8 cellular contexts compared by ENCODE assay signal in genomic region chr9:96441798-96442445, GRCh38. TPM values are rescaled to one million over a fixed set of nuclear protein-coding genes. Genes with fewer than 3 reads are reported as not detected.
DNase-seq lines count a peak whose midpoint lies in the region; ATAC-seq and TF ChIP-seq lines count a peak whose summit lies in the region.

No MANE protein-coding gene starts in this region.

- no peak overlapping the region for H3K4me3 ChIP-seq in HFF-Myc (replicated peaks; ENCODE audit: low read depth, low read length)
- no peak overlapping the region for H3K4me3 ChIP-seq in SJCRH30

- H3K9me3 ChIP-seq in SJCRH30 (replicated peaks) = no peaks in the 10 kb centered on the region

- H3K27ac ChIP-seq in SJCRH30 = no peak overlapping the region

- no peaks in the 10 kb centered on the region for H3K27me3 ChIP-seq in SJCRH30

- H3K4me1 ChIP-seq in SJCRH30 = no peaks in the 10 kb centered on the region

- H3K36me3 ChIP-seq in SJCRH30 = no peaks in the 10 kb centered on the region

- peak; percentile 69 for TF ChIP-seq CTCF in HFF-Myc (IDR thresholded peaks at IDR 0.05; ENCODE audit: low read depth, low read length, missing control alignments)

- intact Hi-C loops in left ventricle myocardium superior (cut with micrococcal nuclease) = no loop called here

- DNase-seq in COR-L47 (lab: John Stamatoyannopoulos, UW) = peak; percentile 24
- no peak for DNase-seq in HFF-Myc (ENCODE audit: extremely low read depth, low read depth)
- peak; percentile 40 to 78 for DNase-seq in SJCRH30
- DNase-seq in left ventricle myocardium superior = no peak
- no peak for DNase-seq in AG08396 (ENCODE audit: low spot score)
- DNase-seq in HK-2 (ENCODE audit: unreplicated experiment) = no peak
- DNase-seq in T1000 (lab: John Stamatoyannopoulos, UW) = no peak

- peak; percentile 45 for ATAC-seq in left ventricle myocardium superior
- ATAC-seq in GM21786 (IDR thresholded peaks at IDR 0.05; ENCODE audit: unreplicated experiment) = no peak

RNA-seq across cellular contexts. Expression of gene HABP4, which starts 8.0 kb away (rescaled TPM):
- 14.8 and 15.2 TPM in 2 replicates for total RNA-seq in SJCRH30 (2014; rRNA removed; shearing (Covaris generic))
- 22.7 TPM for total RNA-seq in left ventricle myocardium superior

RNA-seq across cellular contexts. Expression of gene ZNF367, which starts 23.8 kb away (rescaled TPM):
- 31.4 and 35.5 TPM in 2 replicates for total RNA-seq in SJCRH30 (2014; rRNA removed; shearing (Covaris generic))
- 2.5 TPM for total RNA-seq in left ventricle myocardium superior

RNA-seq across cellular contexts. Expression of gene SLC35D2, which starts 58.4 kb away (rescaled TPM):
- 0.20 TPM in 2 replicates for total RNA-seq in SJCRH30 (2014; rRNA removed; shearing (Covaris generic))
- total RNA-seq in left ventricle myocardium superior = 16.0 TPM

Comparison
In these comparisons a context has a peak if more than half of its experiments do, and no peak if none do; other contexts are left out.
1. DNase-seq: peak in COR-L47 (single experiment) and SJCRH30 (2 of 2); none in HFF-Myc (single experiment), left ventricle myocardium superior (single experiment), AG08396 (single experiment), HK-2 (single experiment) and T1000 (single experiment).
2. RNA of gene SLC35D2, which starts 58.4 kb away (total RNA-seq): 16.0 TPM in left ventricle myocardium superior (single experiment); 0.20 TPM in SJCRH30; every median in the first group is over 10 times any median in the second.